14 cellular contexts compared by ENCODE assay signal in the genomic region with DNA sequence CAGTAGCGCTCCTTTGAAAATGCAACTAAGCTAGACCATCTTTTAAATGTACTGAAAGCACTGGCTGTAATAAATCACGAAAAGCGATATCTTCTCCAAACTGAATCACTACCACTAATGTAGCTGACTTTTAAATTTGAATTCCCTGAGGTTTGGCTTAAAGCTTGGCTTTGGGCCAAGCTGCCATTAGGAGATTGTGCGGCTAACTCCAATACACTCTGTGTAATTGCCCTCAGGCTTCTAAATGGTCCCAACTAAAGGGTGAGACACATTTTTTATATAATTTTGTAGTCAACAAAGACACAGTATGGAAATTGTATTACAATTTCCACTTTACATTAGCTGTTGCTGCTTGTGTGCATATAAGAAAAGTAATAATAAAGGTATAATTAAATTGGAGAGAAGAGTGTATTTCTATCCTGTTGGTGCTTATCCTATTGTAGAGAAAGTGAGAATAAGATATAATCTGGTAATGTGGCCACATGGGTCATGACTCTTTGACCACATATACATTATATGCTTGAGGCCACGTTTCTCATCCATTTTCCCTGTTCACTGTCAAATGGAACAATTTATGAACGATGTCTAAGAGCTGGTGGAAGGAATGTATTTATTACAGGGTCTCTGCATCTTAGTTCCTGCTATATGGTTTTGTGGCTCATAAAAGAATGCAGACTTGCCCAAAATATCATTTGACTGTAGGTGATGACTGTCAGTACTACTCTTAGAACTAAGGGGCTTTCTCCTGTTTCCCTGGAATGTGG.
DNase-seq lines count a peak whose midpoint lies in the region; ATAC-seq, FAIRE-seq and TF ChIP-seq lines count a peak whose summit lies in the region.
"Had no signal": no experiment of that assay in that cellular context is flagged by ENCODE, and none has a peak within 500 bp of the region (broad histone marks: within the 10 kb centered on the region; RNA-seq: fewer than 3 reads in every experiment).

No MANE protein-coding gene starts in this region.

- no peaks in the 10 kb centered on the region for H3K9me2 ChIP-seq in OCI-LY7 (ENCODE audit: insufficient read depth, low read length)

- H2AFZ ChIP-seq in keratinocyte (ENCODE audit: control insufficient read depth, low read length) = no peak overlapping the region
- H2AFZ ChIP-seq in OCI-LY7 (ENCODE audit: low read length) = no peak overlapping the region

- intact Hi-C loops in OCI-LY7 (cut with micrococcal nuclease; ENCODE audit: unreplicated experiment) = no loop called here

- DNase-seq in ELR (ENCODE audit: low read depth) (peak; percentile 62), NCI-H1417 treated with DMSO at 0.1 percent for 48 hours (lab: John Stamatoyannopoulos, UW) (peak; percentile 42), keratinocyte (ENCODE audit: low read depth, low spot score) (no peak), dermis blood vessel endothelial cell (no peak), ecto neural progenitor cell (ENCODE audit: low spot score) (no peak), mucosa of gallbladder (ENCODE audit: low spot score) (no peak), OCI-LY7 (ENCODE audit: low spot score) (no peak)
- DNase-seq: activated CD4-positive, alpha-beta memory T cell treated with anti-CD3 and anti-CD28 coated beads for 36 hours; CD8-positive, alpha-beta memory T cell; dorsolateral prefrontal cortex; heart right ventricle; NCI-H2029 treated with DMSO at 0.1 percent for 48 hours; psoas muscle had no signal

- no TSS peak for BruUV-seq in OCI-LY7 (replicated peaks; lab: Mats Ljungman, UMichigan)

- no peaks in the 10 kb centered on the region for H3K9me3 ChIP-seq in keratinocyte (ENCODE audit: control insufficient read depth, low read depth, low read length)
- H3K9me3 ChIP-seq in OCI-LY7 (ENCODE audit: low read length) = no peaks in the 10 kb centered on the region
- H3K9me3 ChIP-seq: heart right ventricle, psoas muscle had no signal

- H3K9me1 ChIP-seq in keratinocyte (ENCODE audit: control insufficient read depth, extremely low read depth, insufficient read depth, low read length) = no peaks in the 10 kb centered on the region

- no peak for TF ChIP-seq CTCF in keratinocyte (optimal IDR thresholded peaks at IDR 0.05 in 1 of 3, IDR thresholded peaks at IDR 0.05 in 1 of 3, conservative IDR thresholded peaks at IDR 0.05 in 1 of 3; ENCODE audit: extremely low read depth in 1 of 3, insufficient read depth in 2 of 3, low read length in 3 of 3)
- no peak for TF ChIP-seq CTCF in OCI-LY7 (conservative IDR thresholded peaks at IDR 0.05; ENCODE audit: low read length)

- H3K4me3 ChIP-seq in keratinocyte (ENCODE audit: control insufficient read depth in 2 of 3, extremely low read depth in 1 of 3, insufficient read depth in 2 of 3, low read depth in 1 of 3, low read length in 3 of 3) (no peak overlapping the region), OCI-LY7 (ENCODE audit: low read depth, low read length, poor library complexity, severe bottlenecking) (no peak overlapping the region)
- H3K4me3 ChIP-seq: dorsolateral prefrontal cortex, heart right ventricle, psoas muscle had no signal

- dilution Hi-C loops in keratinocyte (cut with MboI; ENCODE audit: extremely low pct_ligation_motif_present, low sequenced_read_pairs) = no loop called here

- H3K27ac ChIP-seq in keratinocyte (ENCODE audit: control insufficient read depth, insufficient read depth, low read length) (no peak overlapping the region), OCI-LY7 (ENCODE audit: low read depth, low read length, poor library complexity, severe bottlenecking) (no peak overlapping the region)
- H3K27ac ChIP-seq: dorsolateral prefrontal cortex, heart right ventricle, psoas muscle had no signal

- H3K4me1 ChIP-seq in keratinocyte (ENCODE audit: control insufficient read depth, extremely low read depth, insufficient read depth, low read length) (no peaks in the 10 kb centered on the region), OCI-LY7 (ENCODE audit: insufficient read depth, low read length, poor library complexity, severe bottlenecking) (peaks cover 3% of the 10 kb centered on the region)
- H3K4me1 ChIP-seq: psoas muscle had no signal

- CTCF ChIA-PET in OCI-LY7 (lab: Charles Lee; ENCODE audit: unreplicated experiment) = no interaction called here

- H3K36me3 ChIP-seq in keratinocyte (ENCODE audit: control insufficient read depth in 2 of 2, extremely low read depth in 1 of 2, insufficient read depth in 2 of 2, low read length in 2 of 2) (no peaks in the 10 kb centered on the region), OCI-LY7 (ENCODE audit: insufficient read depth, low read length) (no peaks in the 10 kb centered on the region)
- H3K36me3 ChIP-seq: heart right ventricle had no signal

- no peak overlapping the region for H3K4me2 ChIP-seq in keratinocyte (ENCODE audit: control insufficient read depth, extremely low read depth, insufficient read depth, low read depth, low read length)
- no peak overlapping the region for H3K4me2 ChIP-seq in OCI-LY7 (ENCODE audit: low read length)

- POLR2A ChIA-PET in OCI-LY7 (lab: Charles Lee) = interaction anchor here (0.6 to 1.8 kb wide), 6 partner anchors 8 to 1297 kb away, joined by 3 to 5 read pairs (median 3); no protein-coding TSS in a partner anchor

- ATAC-seq in SK-N-SH treated with all-trans-retinoic acid at 6 μM for 48 hours = peak; percentile 52
- ATAC-seq: heart right ventricle, psoas muscle had no signal

- no peaks in the 10 kb centered on the region for H3K27me3 ChIP-seq in keratinocyte (ENCODE audit: control insufficient read depth, extremely low read depth, insufficient read depth, low read length)

- FAIRE-seq in keratinocyte (lab: Jason Lieb, UNC) = peak; percentile 48

- no peak overlapping the region for H3K9ac ChIP-seq in keratinocyte (ENCODE audit: control insufficient read depth, extremely low read depth, insufficient read depth, low read length)

- no peaks in the 10 kb centered on the region for H3K79me2 ChIP-seq in keratinocyte (ENCODE audit: control insufficient read depth, insufficient read depth, low read length)
- H3K79me2 ChIP-seq in OCI-LY7 (ENCODE audit: insufficient read depth, low read depth, low read length) = no peaks in the 10 kb centered on the region

- H4K20me1 ChIP-seq in keratinocyte (ENCODE audit: control insufficient read depth, extremely low read depth, insufficient read depth, low read length) (no peaks in the 10 kb centered on the region), OCI-LY7 (ENCODE audit: insufficient read depth, low read length) (no peaks in the 10 kb centered on the region)

TF ChIP-seq in SK-N-SH treated with all-trans-retinoic acid at 6 μM for 48 hours, 23 proteins besides CTCF, POLR2A, EP300 and RAD21 (continues in another document):
- TF ChIP-seq, protein P1, sequence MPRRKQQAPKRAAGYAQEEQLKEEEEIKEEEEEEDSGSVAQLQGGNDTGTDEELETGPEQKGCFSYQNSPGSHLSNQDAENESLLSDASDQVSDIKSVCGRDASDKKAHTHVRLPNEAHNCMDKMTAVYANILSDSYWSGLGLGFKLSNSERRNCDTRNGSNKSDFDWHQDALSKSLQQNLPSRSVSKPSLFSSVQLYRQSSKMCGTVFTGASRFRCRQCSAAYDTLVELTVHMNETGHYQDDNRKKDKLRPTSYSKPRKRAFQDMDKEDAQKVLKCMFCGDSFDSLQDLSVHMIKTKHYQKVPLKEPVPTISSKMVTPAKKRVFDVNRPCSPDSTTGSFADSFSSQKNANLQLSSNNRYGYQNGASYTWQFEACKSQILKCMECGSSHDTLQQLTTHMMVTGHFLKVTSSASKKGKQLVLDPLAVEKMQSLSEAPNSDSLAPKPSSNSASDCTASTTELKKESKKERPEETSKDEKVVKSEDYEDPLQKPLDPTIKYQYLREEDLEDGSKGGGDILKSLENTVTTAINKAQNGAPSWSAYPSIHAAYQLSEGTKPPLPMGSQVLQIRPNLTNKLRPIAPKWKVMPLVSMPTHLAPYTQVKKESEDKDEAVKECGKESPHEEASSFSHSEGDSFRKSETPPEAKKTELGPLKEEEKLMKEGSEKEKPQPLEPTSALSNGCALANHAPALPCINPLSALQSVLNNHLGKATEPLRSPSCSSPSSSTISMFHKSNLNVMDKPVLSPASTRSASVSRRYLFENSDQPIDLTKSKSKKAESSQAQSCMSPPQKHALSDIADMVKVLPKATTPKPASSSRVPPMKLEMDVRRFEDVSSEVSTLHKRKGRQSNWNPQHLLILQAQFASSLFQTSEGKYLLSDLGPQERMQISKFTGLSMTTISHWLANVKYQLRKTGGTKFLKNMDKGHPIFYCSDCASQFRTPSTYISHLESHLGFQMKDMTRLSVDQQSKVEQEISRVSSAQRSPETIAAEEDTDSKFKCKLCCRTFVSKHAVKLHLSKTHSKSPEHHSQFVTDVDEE (CRISPR knock-in tag; IDR thresholded peaks at IDR 0.05) = no peak
- TF ChIP-seq, protein P2, sequence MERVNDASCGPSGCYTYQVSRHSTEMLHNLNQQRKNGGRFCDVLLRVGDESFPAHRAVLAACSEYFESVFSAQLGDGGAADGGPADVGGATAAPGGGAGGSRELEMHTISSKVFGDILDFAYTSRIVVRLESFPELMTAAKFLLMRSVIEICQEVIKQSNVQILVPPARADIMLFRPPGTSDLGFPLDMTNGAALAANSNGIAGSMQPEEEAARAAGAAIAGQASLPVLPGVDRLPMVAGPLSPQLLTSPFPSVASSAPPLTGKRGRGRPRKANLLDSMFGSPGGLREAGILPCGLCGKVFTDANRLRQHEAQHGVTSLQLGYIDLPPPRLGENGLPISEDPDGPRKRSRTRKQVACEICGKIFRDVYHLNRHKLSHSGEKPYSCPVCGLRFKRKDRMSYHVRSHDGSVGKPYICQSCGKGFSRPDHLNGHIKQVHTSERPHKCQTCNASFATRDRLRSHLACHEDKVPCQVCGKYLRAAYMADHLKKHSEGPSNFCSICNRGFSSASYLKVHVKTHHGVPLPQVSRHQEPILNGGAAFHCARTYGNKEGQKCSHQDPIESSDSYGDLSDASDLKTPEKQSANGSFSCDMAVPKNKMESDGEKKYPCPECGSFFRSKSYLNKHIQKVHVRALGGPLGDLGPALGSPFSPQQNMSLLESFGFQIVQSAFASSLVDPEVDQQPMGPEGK (CRISPR knock-in tag; IDR thresholded peaks at IDR 0.05; ENCODE audit: borderline replicate concordance) = peak; percentile 21; the same call in 1 of the 2 replicates
- TF ChIP-seq CSDC2 (CRISPR knock-in tag; IDR thresholded peaks at IDR 0.05) (no peak), SNAI2 (CRISPR knock-in tag; IDR thresholded peaks at IDR 0.05) (no peak), ZFP30 (CRISPR knock-in tag; IDR thresholded peaks at IDR 0.05) (no peak)
- TF ChIP-seq, protein P3, sequence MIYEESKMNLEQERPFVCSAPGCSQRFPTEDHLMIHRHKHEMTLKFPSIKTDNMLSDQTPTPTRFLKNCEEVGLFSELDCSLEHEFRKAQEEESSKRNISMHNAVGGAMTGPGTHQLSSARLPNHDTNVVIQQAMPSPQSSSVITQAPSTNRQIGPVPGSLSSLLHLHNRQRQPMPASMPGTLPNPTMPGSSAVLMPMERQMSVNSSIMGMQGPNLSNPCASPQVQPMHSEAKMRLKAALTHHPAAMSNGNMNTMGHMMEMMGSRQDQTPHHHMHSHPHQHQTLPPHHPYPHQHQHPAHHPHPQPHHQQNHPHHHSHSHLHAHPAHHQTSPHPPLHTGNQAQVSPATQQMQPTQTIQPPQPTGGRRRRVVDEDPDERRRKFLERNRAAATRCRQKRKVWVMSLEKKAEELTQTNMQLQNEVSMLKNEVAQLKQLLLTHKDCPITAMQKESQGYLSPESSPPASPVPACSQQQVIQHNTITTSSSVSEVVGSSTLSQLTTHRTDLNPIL (CRISPR knock-in tag; IDR thresholded peaks at IDR 0.05; ENCODE audit: low read depth) = no peak

Comparison
In these comparisons a context has a peak if more than half of its experiments do, and no peak if none do; other contexts are left out.
1. DNase-seq: peak in ELR (single experiment) and NCI-H1417 treated with DMSO at 0.1 percent for 48 hours (single experiment); none in keratinocyte (single experiment), dermis blood vessel endothelial cell (single experiment), ecto neural progenitor cell (single experiment), mucosa of gallbladder (single experiment) and OCI-LY7 (single experiment).